Comparison of ENCODE assay signal across 1 cellular context in the genomic region with DNA sequence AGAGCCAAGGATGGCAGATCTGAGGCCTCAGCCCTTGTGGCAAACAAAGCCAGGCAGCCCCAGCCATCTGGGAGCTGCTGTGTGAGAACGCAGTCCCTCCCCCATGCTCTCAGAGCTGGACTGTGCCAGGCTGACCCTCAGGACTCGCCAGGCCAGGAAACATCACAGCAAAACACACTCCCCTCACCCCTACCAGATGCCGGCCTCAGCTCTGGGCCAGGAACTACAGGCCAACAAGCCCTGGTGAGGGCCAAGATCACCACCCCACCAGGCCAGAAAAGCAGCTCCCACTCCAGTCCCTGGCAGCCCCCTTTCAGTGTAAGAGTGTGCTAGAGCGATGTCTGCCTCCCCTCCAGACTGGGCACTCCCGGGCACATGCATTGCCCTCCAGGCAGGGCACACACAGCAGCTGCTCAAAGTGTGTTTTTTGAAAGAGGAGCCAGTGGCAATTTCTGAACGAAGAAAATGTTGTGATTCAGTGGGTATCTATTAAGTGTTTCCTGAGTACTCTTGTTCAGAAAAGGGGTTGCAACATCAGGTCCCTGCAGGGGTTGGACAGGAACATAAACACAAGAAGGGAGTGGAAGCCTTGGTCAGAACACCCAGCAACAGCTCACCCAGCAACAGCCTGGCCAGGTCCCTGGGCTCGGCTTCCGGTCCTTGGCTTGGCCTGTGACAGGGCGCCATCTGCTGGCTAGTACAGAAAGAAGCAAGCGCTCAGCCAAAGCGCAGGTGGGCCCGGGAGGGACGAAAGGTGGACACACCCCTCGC.
TF ChIP-seq lines count a peak whose summit lies in the region.

No MANE protein-coding gene starts in this region.

TF ChIP-seq in endothelial cell of umbilical vein, 7 proteins besides CTCF, POLR2A, EP300 and RAD21 (continued from another document):
- TF ChIP-seq MAX (IDR thresholded peaks at IDR 0.05; ENCODE audit: insufficient read depth, insufficient read length) (no peak), FOS (IDR thresholded peaks at IDR 0.05; ENCODE audit: borderline replicate concordance, insufficient read depth, low read length) (no peak), EZH2 (IDR thresholded peaks at IDR 0.05; ENCODE audit: borderline replicate concordance, low read depth, low read length, severe bottlenecking) (no peak), JUN (IDR thresholded peaks at IDR 0.05; ENCODE audit: borderline replicate concordance, insufficient read depth, insufficient read length, low read depth) (no peak)
